In the genomic region with DNA sequence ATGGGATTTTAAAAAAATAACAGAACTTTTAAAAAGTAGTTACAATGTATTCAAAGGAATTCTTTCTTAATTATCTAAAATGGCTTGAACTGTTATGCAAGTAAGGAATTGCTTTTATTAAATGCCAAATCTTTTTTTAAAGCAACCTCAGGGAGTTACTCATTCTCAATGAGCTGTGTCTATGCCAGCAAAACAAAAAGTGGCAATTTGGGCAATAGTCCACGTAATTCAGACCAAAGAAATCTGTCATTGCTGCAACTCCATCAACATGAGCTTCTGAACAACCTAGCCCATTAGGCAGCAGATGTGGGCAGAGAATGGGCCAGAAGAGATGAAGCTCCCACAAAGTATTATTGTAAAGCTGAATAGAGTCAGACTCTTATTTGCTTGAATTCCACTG, we compare ENCODE assay signal across 14 cellular contexts.
"Had no signal": no experiment of that assay in that cellular context is flagged by ENCODE, and none has a peak within 500 bp of the region (broad histone marks: within the 10 kb centered on the region; RNA-seq: fewer than 3 reads in every experiment).

No MANE protein-coding gene starts in this region.

- H3K36me3 ChIP-seq: prostate gland, sigmoid colon, thoracic aorta, vagina had no signal

- H3K4me3 ChIP-seq: coronary artery, prostate gland, sigmoid colon, thoracic aorta, vagina had no signal

- H3K36me3 Mint-ChIP-seq: activated naive CD8-positive, alpha-beta T cell; memory B cell; natural killer cell treated with Interleukin-12 subunit alpha and Interleukin-12 subunit beta and Interleukin-15 and Interleukin-18, amount 100 ng/mL, for 72 hours had no signal

- H3K27ac Mint-ChIP-seq: activated naive CD8-positive, alpha-beta T cell; activated T-cell treated with anti-CD3 and anti-CD28 coated beads, Interleukin-2, amount 50 U/mL, for 24 hours; memory B cell; natural killer cell treated with Interleukin-12 subunit alpha and Interleukin-12 subunit beta and Interleukin-15 and Interleukin-18, amount 100 ng/mL, for 72 hours; stimulated activated naive CD8-positive, alpha-beta T cell treated with anti-CD3 and anti-CD28 coated beads, Interleukin-15, Interleukin-2, amounts not matched to agents 100 ng/mL and 50 ng/mL, for 24 hours had no signal

- H3K4me1 ChIP-seq: prostate gland, sigmoid colon, vagina had no signal

- H3K27ac ChIP-seq: coronary artery, epithelial cell of prostate, prostate gland, sigmoid colon, thoracic aorta, vagina had no signal

- H3K27me3 ChIP-seq: sigmoid colon, vagina had no signal

- H3K4me1 Mint-ChIP-seq: memory B cell had no signal

- DNase-seq: activated effector memory CD4-positive, alpha-beta T cell treated with anti-CD3 and anti-CD28 coated beads, Interleukin-2, amount 50 U/mL, for 16 hours; activated T-cell treated with anti-CD3 and anti-CD28 coated beads, Interleukin-2, amount 50 U/mL, for 24 hours; effector CD8-positive, alpha-beta T cell; sigmoid colon; stimulated activated CD4-positive, alpha-beta T cell treated with anti-CD3 and anti-CD28 coated beads, Interleukin-2, amount 100 ng/mL, for 48 hours had no signal

- H3K4me3 Mint-ChIP-seq: activated naive CD8-positive, alpha-beta T cell; activated T-cell treated with anti-CD3 and anti-CD28 coated beads, Interleukin-2, amount 50 U/mL, for 24 hours; memory B cell; natural killer cell treated with Interleukin-12 subunit alpha and Interleukin-12 subunit beta and Interleukin-15 and Interleukin-18, amount 100 ng/mL, for 72 hours; stimulated activated naive CD8-positive, alpha-beta T cell treated with anti-CD3 and anti-CD28 coated beads, Interleukin-15, Interleukin-2, amounts not matched to agents 100 ng/mL and 50 ng/mL, for 24 hours had no signal

- H3K9me3 ChIP-seq: prostate gland, sigmoid colon, thoracic aorta, vagina had no signal

- H3K9me3 Mint-ChIP-seq: activated T-cell treated with anti-CD3 and anti-CD28 coated beads, Interleukin-2, amount 50 U/mL, for 24 hours; natural killer cell treated with Interleukin-12 subunit alpha and Interleukin-12 subunit beta and Interleukin-15 and Interleukin-18, amount 100 ng/mL, for 72 hours; stimulated activated naive CD8-positive, alpha-beta T cell treated with anti-CD3 and anti-CD28 coated beads, Interleukin-15, Interleukin-2, amounts not matched to agents 100 ng/mL and 50 ng/mL, for 24 hours had no signal
